Comparison of ENCODE assay signal across 10 cellular contexts in genomic region chr1:233904979-233905415, GRCh38. TPM values are rescaled to one million over a fixed set of nuclear protein-coding genes. Genes with fewer than 3 reads are reported as not detected.
DNase-seq lines count a peak whose midpoint lies in the region; ATAC-seq, FAIRE-seq and TF ChIP-seq lines count a peak whose summit lies in the region.
"Had no signal": no experiment of that assay in that cellular context is flagged by ENCODE, and none has a peak within 500 bp of the region (broad histone marks: within the 10 kb centered on the region; RNA-seq: fewer than 3 reads in every experiment).

No MANE protein-coding gene starts in this region.

- no peaks in the 10 kb centered on the region for H4K20me1 ChIP-seq in hepatocyte (ENCODE audit: insufficient read depth, poor library complexity, severe bottlenecking)

- WGBS in hepatocyte (ENCODE audit: low lambda C conversion rate, missing lambda C conversion rate) = under 1% methylated on average over 16 of the region's 43 CpGs

- in situ Hi-C loops in HAP-1 (cut with MboI; ENCODE audit: low sequenced_read_pairs) = no loop called here

- CTCF ChIA-PET in A673 (lab: Charles Lee) = no interaction called here

- peak overlapping the region; percentile 18 for H3K4me3 ChIP-seq in HAP-1
- peak overlapping the region; percentile 38 for H3K4me3 ChIP-seq in WERI-Rb-1 (ENCODE audit: low read depth, low read length)
- H3K4me3 ChIP-seq in hepatocyte = peak overlapping the region; percentile 51
- peak overlapping the region; percentile 39 for H3K4me3 ChIP-seq in retinal pigment epithelial cell (ENCODE audit: low read length)
- H3K4me3 ChIP-seq in A673 (ENCODE audit: low read depth, low read length, poor library complexity, severe bottlenecking) = no peak overlapping the region

- POLR2A ChIA-PET in A673 (lab: Charles Lee; ENCODE audit: low non-redundant PET) = no interaction called here

- H3K27ac ChIP-seq in WERI-Rb-1 (no peak overlapping the region), hepatocyte (no peak overlapping the region), A673 (ENCODE audit: low read depth, low read length, poor library complexity, severe bottlenecking) (no peak overlapping the region)
- H3K27ac ChIP-seq: epithelial cell of prostate had no signal

- no peaks in the 10 kb centered on the region for H3K9me3 ChIP-seq in HAP-1
- peaks cover 9% of the 10 kb centered on the region for H3K9me3 ChIP-seq in WERI-Rb-1 (ENCODE audit: severe bottlenecking)
- H3K9me3 ChIP-seq in hepatocyte (ENCODE audit: low read depth) = no peaks in the 10 kb centered on the region
- no peaks in the 10 kb centered on the region for H3K9me3 ChIP-seq in A673 (ENCODE audit: low read depth, low read length, poor library complexity, severe bottlenecking)

- DNase-seq in HAP-1 (ENCODE audit: low spot score in 2 of 2) (peak in 1 of 2 experiments; percentile 25), WERI-Rb-1 (peak; percentile 34), hepatocyte (ENCODE audit: low spot score) (peak; percentile 32), retinal pigment epithelial cell (ENCODE audit: low read depth) (no peak), A673 (ENCODE audit: low spot score) (no peak), GM19239 (ENCODE audit: insufficient read length, low spot score) (no peak), NCI-H1694 (lab: John Stamatoyannopoulos, UW) (no peak)

- no peaks in the 10 kb centered on the region for H3K36me3 ChIP-seq in HAP-1 (replicated peaks)
- no peaks in the 10 kb centered on the region for H3K36me3 ChIP-seq in WERI-Rb-1
- H3K36me3 ChIP-seq in hepatocyte (replicated peaks; ENCODE audit: insufficient read depth, low read depth) = no peaks in the 10 kb centered on the region
- no peaks in the 10 kb centered on the region for H3K36me3 ChIP-seq in A673 (ENCODE audit: insufficient read depth, low read length, poor library complexity, severe bottlenecking)

- H3K27me3 ChIP-seq in HAP-1 (ENCODE audit: low read depth) (peaks cover 21% of the 10 kb centered on the region), WERI-Rb-1 (ENCODE audit: insufficient read depth, low read depth, severe bottlenecking) (peaks cover 98% of the 10 kb centered on the region), hepatocyte (peaks cover 75% of the 10 kb centered on the region), A673 (replicated peaks; ENCODE audit: insufficient read depth, low read depth, low read length, poor library complexity) (peaks cover 65% of the 10 kb centered on the region)

- peak overlapping the region; percentile 98 for H3K4me2 ChIP-seq in hepatocyte

- ATAC-seq in HG03280 (IDR thresholded peaks at IDR 0.05; ENCODE audit: unreplicated experiment) = no peak

- FAIRE-seq in GM19239 (lab: Jason Lieb, UNC) = no peak
- FAIRE-seq: urothelium cell line had no signal

- peak overlapping the region; percentile 68 for H2AFZ ChIP-seq in hepatocyte

- TF ChIP-seq CTCF in WERI-Rb-1 (IDR thresholded peaks at IDR 0.05; ENCODE audit: low read depth, low read length) = no peak
- no peak for TF ChIP-seq CTCF in hepatocyte (IDR thresholded peaks at IDR 0.05; ENCODE audit: poor library complexity)
- no peak for TF ChIP-seq CTCF in retinal pigment epithelial cell (conservative IDR thresholded peaks at IDR 0.05; ENCODE audit: low read depth, low read length)
- no peak for TF ChIP-seq CTCF in A673 (conservative IDR thresholded peaks at IDR 0.05; ENCODE audit: low read depth, low read length)

- H3K9me2 ChIP-seq in hepatocyte (replicated peaks; ENCODE audit: insufficient read depth) = no peaks in the 10 kb centered on the region

- BruUV-seq in A673 (replicated peaks; lab: Mats Ljungman, UMichigan) = no TSS peak

- no peaks in the 10 kb centered on the region for H3K79me2 ChIP-seq in hepatocyte

- intact Hi-C loops in A673 (cut with micrococcal nuclease; ENCODE audit: unreplicated experiment) = no loop called here

- H3K4me1 ChIP-seq in HAP-1 = no peaks in the 10 kb centered on the region
- H3K4me1 ChIP-seq in hepatocyte (ENCODE audit: insufficient read depth) = no peaks in the 10 kb centered on the region
- H3K4me1 ChIP-seq in A673 (ENCODE audit: insufficient read depth, low read length, poor library complexity, severe bottlenecking) = no peaks in the 10 kb centered on the region

RNA-seq across cellular contexts. Expression of gene SLC35F3, which starts 0.5 kb away (rescaled TPM):
- total RNA-seq in hepatocyte (0.24 and 0.80 TPM in 2 replicates), A673 (2021) (20.5 and 22.7 TPM in 2 replicates)
- polyA plus RNA-seq in hepatocyte = 0.43 and 1.3 TPM in 2 replicates

Comparison
In these comparisons a context has a peak if more than half of its experiments do, and no peak if none do; other contexts are left out.
1. DNase-seq: peak in WERI-Rb-1 (single experiment) and hepatocyte (single experiment); none in retinal pigment epithelial cell (single experiment), A673 (single experiment), GM19239 (single experiment) and NCI-H1694 (single experiment).
2. RNA of gene SLC35F3, which starts 0.5 kb away (total RNA-seq): 20.5 to 22.7 TPM in A673; 0.24 to 0.80 TPM in hepatocyte; every median in the first group is over 10 times any median in the second.